Comparison of ENCODE assay signal across 13 cellular contexts in the genomic region with DNA sequence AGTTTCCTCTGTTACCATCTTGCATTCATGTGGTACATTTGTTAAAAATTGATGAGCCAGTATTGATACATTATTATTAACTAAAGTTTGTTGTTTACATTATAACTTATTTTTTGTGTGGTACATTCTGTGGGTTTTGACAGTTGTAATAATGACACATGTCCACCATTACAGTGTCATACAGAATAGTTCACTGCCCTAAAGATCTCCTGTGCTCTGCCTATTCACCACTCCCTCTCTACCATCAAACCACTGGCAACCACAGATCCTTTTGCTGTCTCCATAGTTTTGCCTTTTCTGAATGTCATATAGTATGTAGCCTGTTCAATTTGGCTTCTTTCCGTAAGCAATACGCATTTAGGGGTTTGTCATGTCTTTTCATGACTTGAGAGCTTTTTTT.
DNase-seq lines count a peak whose midpoint lies in the region; ATAC-seq and TF ChIP-seq lines count a peak whose summit lies in the region.
"Had no signal": no experiment of that assay in that cellular context is flagged by ENCODE, and none has a peak within 500 bp of the region (broad histone marks: within the 10 kb centered on the region; RNA-seq: fewer than 3 reads in every experiment).

No MANE protein-coding gene starts in this region.

- H3K27me3 Mint-ChIP-seq in activated T-cell treated with anti-CD3 and anti-CD28 coated beads, Interleukin-2, amount 50 U/mL, for 72 hours (ENCODE audit: low read depth): no peaks in the 10 kb centered on the region
- H3K27me3 Mint-ChIP-seq in chondrocyte (ENCODE audit: low read depth): no peaks in the 10 kb centered on the region
- no peaks in the 10 kb centered on the region for H3K27me3 Mint-ChIP-seq in osteocyte (ENCODE audit: unreplicated experiment)
- H3K27me3 Mint-ChIP-seq: CD4-positive, CD25-positive, alpha-beta regulatory T cell had no signal

- H3K9me3 Mint-ChIP-seq in activated T-cell treated with anti-CD3 and anti-CD28 coated beads, Interleukin-2, amount 50 U/mL, for 72 hours: no peaks in the 10 kb centered on the region
- H3K9me3 Mint-ChIP-seq in chondrocyte (ENCODE audit: low read depth) (no peaks in the 10 kb centered on the region), osteocyte (ENCODE audit: unreplicated experiment) (no peaks in the 10 kb centered on the region)
- H3K9me3 Mint-ChIP-seq: HFFc6 had no signal

- H3K27ac Mint-ChIP-seq in activated T-cell treated with anti-CD3 and anti-CD28 coated beads, Interleukin-2, amount 50 U/mL, for 72 hours: peak overlapping the region; percentile 9
- H3K27ac Mint-ChIP-seq in chondrocyte (ENCODE audit: unreplicated experiment) (peak overlapping the region; percentile 28), osteocyte (ENCODE audit: unreplicated experiment) (peak overlapping the region; percentile 56)
- H3K27ac Mint-ChIP-seq: HFFc6 had no signal

- ATAC-seq in activated T-cell treated with anti-CD3 and anti-CD28 coated beads, Interleukin-2, amount 50 U/mL, for 72 hours (replicated peaks in 1 of 2): no peak
- ATAC-seq in left cardiac atrium: no peak

- intact Hi-C loops in left cardiac atrium (cut with DNase I): no loop called here

- TF ChIP-seq CTCF in chondrocyte (IDR thresholded peaks at IDR 0.05) (no peak), osteocyte (IDR thresholded peaks at IDR 0.05) (no peak)

- H3K4me3 Mint-ChIP-seq in activated T-cell treated with anti-CD3 and anti-CD28 coated beads, Interleukin-2, amount 50 U/mL, for 72 hours: no peak overlapping the region
- H3K4me3 Mint-ChIP-seq in chondrocyte (ENCODE audit: unreplicated experiment) (no peak overlapping the region), osteocyte (ENCODE audit: unreplicated experiment) (no peak overlapping the region)
- H3K4me3 Mint-ChIP-seq: CD4-positive, CD25-positive, alpha-beta regulatory T cell; HFFc6 had no signal

- peaks cover 2 to 6% of the 10 kb centered on the region in 2 donors for H3K36me3 Mint-ChIP-seq in activated T-cell treated with anti-CD3 and anti-CD28 coated beads, Interleukin-2, amount 50 U/mL, for 72 hours (ENCODE audit: insufficient read depth in 2 of 2)
- no peaks in the 10 kb centered on the region for H3K36me3 Mint-ChIP-seq in chondrocyte (ENCODE audit: low read depth)
- H3K36me3 Mint-ChIP-seq in osteocyte (ENCODE audit: unreplicated experiment): peaks cover 17% of the 10 kb centered on the region

- DNase-seq in activated T-cell treated with anti-CD3 and anti-CD28 coated beads, Interleukin-2, amount 50 U/mL, for 72 hours: no peak
- no peak for DNase-seq in activated T-cell treated with anti-CD3 and anti-CD28 coated beads, Interleukin-2, amount 50 U/mL, for 1 hour
- no peak for DNase-seq in chondrocyte (ENCODE audit: low spot score)
- DNase-seq in osteocyte (ENCODE audit: extremely low spot score, unreplicated experiment): no peak
- DNase-seq in left cardiac atrium: no peak
- DNase-seq in RPMI8226: no peak
- DNase-seq in NOMO-1 treated with DMSO at 0.1 percent for 48 hours (lab: John Stamatoyannopoulos, UW; ENCODE audit: unreplicated experiment): no peak
- DNase-seq: 8988T; ACHN; CD4-positive, CD25-positive, alpha-beta regulatory T cell; DMS53; GF-D8 had no signal

- peaks cover 43% of the 10 kb centered on the region for H3K4me1 Mint-ChIP-seq in activated T-cell treated with anti-CD3 and anti-CD28 coated beads, Interleukin-2, amount 50 U/mL, for 72 hours (ENCODE audit: low read depth)
- peaks cover 47% of the 10 kb centered on the region for H3K4me1 Mint-ChIP-seq in chondrocyte (ENCODE audit: low read depth)
- H3K4me1 Mint-ChIP-seq in osteocyte (ENCODE audit: unreplicated experiment): peaks cover 50% of the 10 kb centered on the region
